ENCODE assay signal across 9 cellular contexts in genomic region chr2:234411793-234412192, GRCh38.
DNase-seq lines count a peak whose midpoint lies in the region; ATAC-seq and TF ChIP-seq lines count a peak whose summit lies in the region.
"Had no signal": no experiment of that assay in that cellular context is flagged by ENCODE, and none has a peak within 500 bp of the region (broad histone marks: within the 10 kb centered on the region; RNA-seq: fewer than 3 reads in every experiment).

No MANE protein-coding gene starts in this region.

- H3K27me3 Mint-ChIP-seq in stimulated activated memory B cell treated with anti-CD40 and anti-IgM and Interleukin-4, amounts not matched to agents 10 μg/mL and 1 μg/mL and 100 μg/mL, for 72 hours: peaks cover 5% of the 10 kb centered on the region
- H3K27me3 Mint-ChIP-seq in T-cell (no peaks in the 10 kb centered on the region), endothelial cell (ENCODE audit: unreplicated experiment) (no peaks in the 10 kb centered on the region)

- no peaks in the 10 kb centered on the region for H3K9me3 Mint-ChIP-seq in stimulated activated memory B cell treated with anti-CD40 and anti-IgM and Interleukin-4, amounts not matched to agents 10 μg/mL and 1 μg/mL and 100 μg/mL, for 72 hours
- H3K9me3 Mint-ChIP-seq in T-cell (peaks cover 0 to 7% (median 0%) of the 10 kb centered on the region in 3 donors), endothelial cell (ENCODE audit: unreplicated experiment) (no peaks in the 10 kb centered on the region)

- no peaks in the 10 kb centered on the region for H3K9me3 ChIP-seq in A673 (ENCODE audit: low read depth, low read length, poor library complexity, severe bottlenecking)

- TF ChIP-seq CTCF in A673 (conservative IDR thresholded peaks at IDR 0.05; ENCODE audit: low read depth, low read length) (no peak), endothelial cell (IDR thresholded peaks at IDR 0.05; ENCODE audit: unreplicated experiment) (no peak)

- no peaks in the 10 kb centered on the region for H3K4me1 ChIP-seq in A673 (ENCODE audit: insufficient read depth, low read length, poor library complexity, severe bottlenecking)

- CTCF ChIA-PET in T-cell (lab: Charles Lee) (interaction anchor here in 1 of 2 donors (1.7 kb wide), 1 partner anchor 14 kb away, joined by 8 read pairs; no protein-coding TSS in a partner anchor), A673 (lab: Charles Lee) (no interaction called here)

- DNase-seq in T-cell (no peak), A673 (ENCODE audit: low spot score) (no peak), endothelial cell (ENCODE audit: low spot score) (no peak)
- DNase-seq: aorta had no signal

- ATAC-seq in GM19043 (IDR thresholded peaks at IDR 0.05; ENCODE audit: low read depth, unreplicated experiment) (peak; percentile 91), HG02623 (IDR thresholded peaks at IDR 0.05; ENCODE audit: unreplicated experiment) (peak; percentile 95), HG03439 (IDR thresholded peaks at IDR 0.05; ENCODE audit: unreplicated experiment) (peak; percentile 82), T-cell (replicated peaks in 1 of 4) (no peak)
- ATAC-seq in stimulated activated memory B cell treated with anti-CD40 and anti-IgM and Interleukin-4, amounts not matched to agents 10 μg/mL and 1 μg/mL and 100 μg/mL, for 72 hours: peak; percentile 89

- H3K4me3 Mint-ChIP-seq in stimulated activated memory B cell treated with anti-CD40 and anti-IgM and Interleukin-4, amounts not matched to agents 10 μg/mL and 1 μg/mL and 100 μg/mL, for 72 hours: peak overlapping the region; percentile 28
- H3K4me3 Mint-ChIP-seq in T-cell (no peak overlapping the region), endothelial cell (ENCODE audit: unreplicated experiment) (no peak overlapping the region)
- H3K4me3 Mint-ChIP-seq: neural crest cell had no signal

- peaks cover 5% of the 10 kb centered on the region for H3K27me3 ChIP-seq in A673 (replicated peaks; ENCODE audit: insufficient read depth, low read depth, low read length, poor library complexity)

- no peak overlapping the region for H3K4me3 ChIP-seq in A673 (ENCODE audit: low read depth, low read length, poor library complexity, severe bottlenecking)

- intact Hi-C loops in A673 (cut with micrococcal nuclease; ENCODE audit: unreplicated experiment): no loop called here

- BruUV-seq in A673 (replicated peaks; lab: Mats Ljungman, UMichigan): no TSS peak

- H3K36me3 Mint-ChIP-seq in stimulated activated memory B cell treated with anti-CD40 and anti-IgM and Interleukin-4, amounts not matched to agents 10 μg/mL and 1 μg/mL and 100 μg/mL, for 72 hours: no peaks in the 10 kb centered on the region
- H3K36me3 Mint-ChIP-seq in T-cell (peaks cover 3% of the 10 kb centered on the region), endothelial cell (ENCODE audit: low read depth, unreplicated experiment) (no peaks in the 10 kb centered on the region)

- no peak overlapping the region for H3K27ac ChIP-seq in A673 (ENCODE audit: low read depth, low read length, poor library complexity, severe bottlenecking)

- peak overlapping the region; percentile 60 for H3K27ac Mint-ChIP-seq in stimulated activated memory B cell treated with anti-CD40 and anti-IgM and Interleukin-4, amounts not matched to agents 10 μg/mL and 1 μg/mL and 100 μg/mL, for 72 hours
- H3K27ac Mint-ChIP-seq in T-cell: no peak overlapping the region
- no peak overlapping the region for H3K27ac Mint-ChIP-seq in endothelial cell (ENCODE audit: unreplicated experiment)

- peaks cover 51% of the 10 kb centered on the region for H3K4me1 Mint-ChIP-seq in stimulated activated memory B cell treated with anti-CD40 and anti-IgM and Interleukin-4, amounts not matched to agents 10 μg/mL and 1 μg/mL and 100 μg/mL, for 72 hours
- H3K4me1 Mint-ChIP-seq in T-cell (peaks cover 32 to 47% (median 47%) of the 10 kb centered on the region in 3 donors), endothelial cell (ENCODE audit: unreplicated experiment) (no peaks in the 10 kb centered on the region)

- H3K36me3 ChIP-seq in A673 (ENCODE audit: insufficient read depth, low read length, poor library complexity, severe bottlenecking): no peaks in the 10 kb centered on the region

- POLR2A ChIA-PET in T-cell (lab: Charles Lee): interaction anchor here (0.6 to 1.1 kb wide), 4 partner anchors 9 to 52 kb away, joined by 3 to 7 read pairs (median 5); no protein-coding TSS in a partner anchor
- POLR2A ChIA-PET in A673 (lab: Charles Lee; ENCODE audit: low non-redundant PET): no interaction called here

Comparison
In these comparisons a context has a peak if more than half of its experiments do, and no peak if none do; other contexts are left out.
1. ATAC-seq: peak in GM19043 (single experiment), HG02623 (single experiment), HG03439 (single experiment) and stimulated activated memory B cell treated with anti-CD40 and anti-IgM and Interleukin-4, amounts not matched to agents 10 μg/mL and 1 μg/mL and 100 μg/mL, for 72 hours (single experiment); none in T-cell (0 of 4).